ENCODE assay signal across 11 cellular contexts in genomic region chr20:43722153-43722505, GRCh38. TPM values are rescaled to one million over a fixed set of nuclear protein-coding genes. Genes with fewer than 3 reads are reported as not detected.
DNase-seq lines count a peak whose midpoint lies in the region; ATAC-seq and TF ChIP-seq lines count a peak whose summit lies in the region.
"Had no signal": no experiment of that assay in that cellular context is flagged by ENCODE, and none has a peak within 500 bp of the region (broad histone marks: within the 10 kb centered on the region; RNA-seq: fewer than 3 reads in every experiment).

No MANE protein-coding gene starts in this region.

- no peaks in the 10 kb centered on the region for H3K79me2 ChIP-seq in SK-N-SH (ENCODE audit: insufficient read depth)

- peaks cover 0 to 15% of the 10 kb centered on the region in 2 experiments; a peak in 1 of 4 replicates for H3K4me1 ChIP-seq in SK-N-SH (ENCODE audit: control insufficient read depth in 1 of 2, insufficient read depth in 2 of 2, low read depth in 1 of 2, low read length in 1 of 2)

- no peak overlapping the region for H3K27ac Mint-ChIP-seq in IgD-negative memory B cell
- no peak overlapping the region for H3K27ac Mint-ChIP-seq in activated naive CD8-positive, alpha-beta T cell treated with anti-CD3 and anti-CD28 coated beads, Interleukin-2, amount 10 ng/mL, durations not matched to agents 7 days and 5 days

- DNase-seq in activated CD4-positive, alpha-beta T cell treated with anti-CD3 and anti-CD28 coated beads for 4 hours, result peak; percentile 56 to 65
- DNase-seq in activated naive CD8-positive, alpha-beta T cell treated with anti-CD3 and anti-CD28 coated beads, Interleukin-2, amount 10 ng/mL, durations not matched to agents 7 days and 5 days, result no peak
- DNase-seq in stimulated activated CD4-positive, alpha-beta T cell treated with anti-CD3 and anti-CD28 coated beads, TNF-alpha, amount 100 ng/mL, for 24 hours (ENCODE audit: low read depth in 3 of 3), result peak; percentile 14 to 35 (median 34)
- DNase-seq in SK-N-SH, result no peak
- no peak for DNase-seq in epidermal melanocyte (ENCODE audit: insufficient read length, low spot score)
- DNase-seq: esophagus squamous epithelium, tibial artery had no signal

- WGBS in SK-N-SH (ENCODE audit: low lambda C conversion rate), result 81% methylated on average over 8 of the region's 8 CpGs

- H2AFZ ChIP-seq in SK-N-SH (ENCODE audit: low read depth), result no peak overlapping the region

- no peak for TF ChIP-seq EP300 in SK-N-SH (IDR thresholded peaks at IDR 0.05; ENCODE audit: borderline replicate concordance in 1 of 2, low read depth in 1 of 2, low read length in 1 of 2)

- no peaks in the 10 kb centered on the region for H3K9me3 ChIP-seq in SK-N-SH
- H3K9me3 ChIP-seq: esophagus squamous epithelium, tibial artery had no signal

- no peaks in the 10 kb centered on the region for H3K9me3 Mint-ChIP-seq in IgD-negative memory B cell
- H3K9me3 Mint-ChIP-seq in activated naive CD8-positive, alpha-beta T cell treated with anti-CD3 and anti-CD28 coated beads, Interleukin-2, amount 10 ng/mL, durations not matched to agents 7 days and 5 days, result no peaks in the 10 kb centered on the region

- H3K4me1 Mint-ChIP-seq in IgD-negative memory B cell, result peaks cover 0 to 13% (median 12%) of the 10 kb centered on the region in 3 donors
- H3K4me1 Mint-ChIP-seq in activated naive CD8-positive, alpha-beta T cell treated with anti-CD3 and anti-CD28 coated beads, Interleukin-2, amount 10 ng/mL, durations not matched to agents 7 days and 5 days, result peaks cover 4% of the 10 kb centered on the region

- TF ChIP-seq RAD21 in SK-N-SH (IDR thresholded peaks at IDR 0.05; ENCODE audit: low read length), result no peak

- POLR2A ChIA-PET in activated naive CD8-positive, alpha-beta T cell treated with anti-CD3 and anti-CD28 coated beads, Interleukin-2, amount 10 ng/mL, durations not matched to agents 7 days and 5 days (lab: Charles Lee), result interaction anchor here (0.9 kb wide), 1 partner anchor 347 kb away, joined by 3 read pairs; no protein-coding TSS in a partner anchor
- POLR2A ChIA-PET in SK-N-SH (lab: Yijun Ruan, JAX), result no interaction called here

- H3K27me3 ChIP-seq in SK-N-SH (ENCODE audit: insufficient read depth), result no peaks in the 10 kb centered on the region
- H3K27me3 ChIP-seq: esophagus squamous epithelium had no signal

- no peak overlapping the region for H3K9ac ChIP-seq in SK-N-SH

- no peaks in the 10 kb centered on the region for H3F3A ChIP-seq in SK-N-SH (replicated peaks; ENCODE audit: insufficient read depth)

- TF ChIP-seq CTCF in SK-N-SH (IDR thresholded peaks at IDR 0.05), result no peak

- no peaks in the 10 kb centered on the region for H4K20me1 ChIP-seq in SK-N-SH (ENCODE audit: insufficient read depth)

- no peak overlapping the region for H3K27ac ChIP-seq in SK-N-SH (ENCODE audit: low read depth in 2 of 2, low read length in 1 of 2)
- H3K27ac ChIP-seq: esophagus squamous epithelium, tibial artery had no signal

- H3K4me3 ChIP-seq in SK-N-SH (ENCODE audit: low read depth in 2 of 2, low read length in 1 of 2), result no peak overlapping the region
- H3K4me3 ChIP-seq: esophagus squamous epithelium, tibial artery had no signal

- CTCF ChIA-PET in SK-N-SH (lab: Yijun Ruan, JAX), result interaction anchor here (0.8 to 1.6 kb wide), 3 partner anchors 27 to 468 kb away, joined by 3 to 5 read pairs (median 4); no protein-coding TSS in a partner anchor

- peaks cover 9% of the 10 kb centered on the region for H3K36me3 Mint-ChIP-seq in IgD-negative memory B cell
- peaks cover 19% of the 10 kb centered on the region for H3K36me3 Mint-ChIP-seq in activated naive CD8-positive, alpha-beta T cell treated with anti-CD3 and anti-CD28 coated beads, Interleukin-2, amount 10 ng/mL, durations not matched to agents 7 days and 5 days

- H3K4me2 ChIP-seq in SK-N-SH, result no peak overlapping the region

- H3K4me3 Mint-ChIP-seq in IgD-negative memory B cell, result peak overlapping the region in 3 of 4 donors; percentile 10 to 48 (median 25)
- H3K4me3 Mint-ChIP-seq in activated naive CD8-positive, alpha-beta T cell treated with anti-CD3 and anti-CD28 coated beads, Interleukin-2, amount 10 ng/mL, durations not matched to agents 7 days and 5 days, result peak overlapping the region; percentile 41

- no peaks in the 10 kb centered on the region for H3K9me2 ChIP-seq in SK-N-SH

- H3K27me3 Mint-ChIP-seq in IgD-negative memory B cell, result no peaks in the 10 kb centered on the region
- no peaks in the 10 kb centered on the region for H3K27me3 Mint-ChIP-seq in activated naive CD8-positive, alpha-beta T cell treated with anti-CD3 and anti-CD28 coated beads, Interleukin-2, amount 10 ng/mL, durations not matched to agents 7 days and 5 days

- peak; percentile 67 for ATAC-seq in activated naive CD8-positive, alpha-beta T cell treated with anti-CD3 and anti-CD28 coated beads, Interleukin-2, amount 10 ng/mL, durations not matched to agents 7 days and 5 days (ENCODE audit: low read depth)
- ATAC-seq in HG03378 (IDR thresholded peaks at IDR 0.05; ENCODE audit: unreplicated experiment) (no peak), HG02973 (IDR thresholded peaks at IDR 0.05; ENCODE audit: unreplicated experiment) (no peak)

- no peaks in the 10 kb centered on the region for H3K36me3 ChIP-seq in SK-N-SH (replicated peaks in 1 of 2; ENCODE audit: control insufficient read depth in 1 of 2, insufficient read depth in 2 of 2, low read length in 1 of 2)
- H3K36me3 ChIP-seq: esophagus squamous epithelium, tibial artery had no signal

TF ChIP-seq in SK-N-SH, 30 proteins besides CTCF, POLR2A, EP300 and RAD21 (continues in another document):
- no peak for TF ChIP-seq SIN3A (IDR thresholded peaks at IDR 0.05; ENCODE audit: borderline replicate concordance, low read depth, low read length)
- no peak for TF ChIP-seq IRF3 (IDR thresholded peaks at IDR 0.05; ENCODE audit: low read depth, low read length)
- no peak for TF ChIP-seq FOXM1 (IDR thresholded peaks at IDR 0.05; ENCODE audit: low read depth)
- no peak for TF ChIP-seq RXRA (IDR thresholded peaks at IDR 0.05; ENCODE audit: borderline replicate concordance, low read depth)
- TF ChIP-seq REST (IDR thresholded peaks at IDR 0.05; ENCODE audit: low read depth, low read length), result no peak
- no peak for TF ChIP-seq JUND (IDR thresholded peaks at IDR 0.05)
- no peak for TF ChIP-seq TCF12 (IDR thresholded peaks at IDR 0.05)
- no peak for TF ChIP-seq SMC3 (IDR thresholded peaks at IDR 0.05; ENCODE audit: low read depth, low read length)
- no peak for TF ChIP-seq GABPA (IDR thresholded peaks at IDR 0.05; ENCODE audit: low read depth)
- TF ChIP-seq USF2 (IDR thresholded peaks at IDR 0.05; ENCODE audit: borderline replicate concordance, low read depth, low read length), result no peak
- no peak for TF ChIP-seq NRF1 (IDR thresholded peaks at IDR 0.05; ENCODE audit: low read depth, low read length)

RNA-seq across cellular contexts. Expression of gene GTSF1L, which starts 4.7 kb away (rescaled TPM):
- polyA plus RNA-seq in IgD-negative memory B cell (1.2 TPM), SK-N-SH (2012; rRNA removed) (not detected in 2 replicates)
- not detected for total RNA-seq in activated naive CD8-positive, alpha-beta T cell treated with anti-CD3 and anti-CD28 coated beads, Interleukin-2, amount 10 ng/mL, durations not matched to agents 7 days and 5 days
- polyA plus RNA-seq in SK-N-SH (2012; cell fraction: cytosol; rRNA removed), result not detected in 2 replicates
- polyA plus RNA-seq in SK-N-SH (2012; cell fraction: nucleus; rRNA removed), result not detected in 2 replicates
- total RNA-seq: esophagus squamous epithelium, skeletal muscle tissue had no signal

RNA-seq across cellular contexts. Expression of gene MYBL2, which starts 55.2 kb away (rescaled TPM):
- polyA plus RNA-seq in IgD-negative memory B cell (4.6 TPM), SK-N-SH (2012; rRNA removed) (7.3 and 9.7 TPM in 2 replicates)
- total RNA-seq in activated naive CD8-positive, alpha-beta T cell treated with anti-CD3 and anti-CD28 coated beads, Interleukin-2, amount 10 ng/mL, durations not matched to agents 7 days and 5 days, result 10 to 100 TPM; 72.6 to 81.1 TPM
- 5.0 and 6.6 TPM in 2 replicates for polyA plus RNA-seq in SK-N-SH (2012; cell fraction: cytosol; rRNA removed)
- 6.8 and 9.1 TPM in 2 replicates for polyA plus RNA-seq in SK-N-SH (2012; cell fraction: nucleus; rRNA removed)

Comparison
In these comparisons a context has a peak if more than half of its experiments do, and no peak if none do; other contexts are left out.
1. DNase-seq: peak in activated CD4-positive, alpha-beta T cell treated with anti-CD3 and anti-CD28 coated beads for 4 hours (2 of 2) and stimulated activated CD4-positive, alpha-beta T cell treated with anti-CD3 and anti-CD28 coated beads, TNF-alpha, amount 100 ng/mL, for 24 hours (3 of 3); none in activated naive CD8-positive, alpha-beta T cell treated with anti-CD3 and anti-CD28 coated beads, Interleukin-2, amount 10 ng/mL, durations not matched to agents 7 days and 5 days (single experiment), SK-N-SH (single experiment) and epidermal melanocyte (single experiment).